In genomic region chr21:15729346-15729673, GRCh38 we compare ENCODE assay signal across 1 cellular context.
TF ChIP-seq lines count a peak whose summit lies in the region.

No MANE protein-coding gene starts in this region.

TF ChIP-seq in HepG2, 621 proteins besides CTCF, POLR2A, EP300 and RAD21 (continued from another document):
- TF ChIP-seq ETS1 (CRISPR knock-in tag; IDR thresholded peaks at IDR 0.05) (no peak), ZNF451 (CRISPR knock-in tag; IDR thresholded peaks at IDR 0.05) (no peak), RNF2 (conservative IDR thresholded peaks at IDR 0.05; ENCODE audit: low read depth) (peak; percentile 44), SYNCRIP (IDR thresholded peaks at IDR 0.05; ENCODE audit: insufficient read depth, low read depth, low read length) (no peak), WIZ (CRISPR knock-in tag; IDR thresholded peaks at IDR 0.05) (no peak), NKX3-1 (CRISPR knock-in tag; IDR thresholded peaks at IDR 0.05) (no peak), GTF2F1 (IDR thresholded peaks at IDR 0.05; ENCODE audit: low read length) (no peak), ARID5B (CRISPR knock-in tag; IDR thresholded peaks at IDR 0.05) (0 out of 2 replicates have a peak, but pooled peaks have one; percentile 19), AKNA (CRISPR knock-in tag; IDR thresholded peaks at IDR 0.05; ENCODE audit: borderline replicate concordance) (no peak), CHD4 (IDR thresholded peaks at IDR 0.05; ENCODE audit: borderline replicate concordance, low read length) (no peak), NR2F6 (IDR thresholded peaks at IDR 0.05) (no peak), NR2F6 (CRISPR knock-in tag; IDR thresholded peaks at IDR 0.05) (no peak), ASH2L (IDR thresholded peaks at IDR 0.05; ENCODE audit: insufficient read length, low read depth, low read length) (no peak), RARA (CRISPR knock-in tag; IDR thresholded peaks at IDR 0.05) (peak; percentile 40; the same call in 1 of the 2 replicates), HNRNPLL (IDR thresholded peaks at IDR 0.05; ENCODE audit: low read depth, low read length, poor library complexity, severe bottlenecking) (no peak), ZNF556 (CRISPR knock-in tag; IDR thresholded peaks at IDR 0.05; ENCODE audit: borderline replicate concordance) (no peak), SIN3A (IDR thresholded peaks at IDR 0.05; ENCODE audit: borderline replicate concordance, low read depth, low read length) (no peak), DMAP1 (CRISPR knock-in tag; IDR thresholded peaks at IDR 0.05) (0 out of 2 replicates have a peak, but pooled peaks have one; percentile 15), ZMAT3 (CRISPR knock-in tag; conservative IDR thresholded peaks at IDR 0.05) (no peak), ZNF354B (CRISPR knock-in tag; IDR thresholded peaks at IDR 0.05) (no peak), MLLT10 (CRISPR knock-in tag; IDR thresholded peaks at IDR 0.05) (no peak), DPF2 (CRISPR knock-in tag; IDR thresholded peaks at IDR 0.05; ENCODE audit: borderline replicate concordance, low read depth) (no peak), ZNF101 (CRISPR knock-in tag; IDR thresholded peaks at IDR 0.05; ENCODE audit: borderline replicate concordance, low read depth) (no peak), ONECUT2 (CRISPR knock-in tag; IDR thresholded peaks at IDR 0.05) (no peak), BCL6 (CRISPR knock-in tag; IDR thresholded peaks at IDR 0.05) (peak; percentile 98), KLF11 (CRISPR knock-in tag; IDR thresholded peaks at IDR 0.05) (no peak), ZNF530 (CRISPR knock-in tag; IDR thresholded peaks at IDR 0.05; ENCODE audit: low read depth) (no peak), SKI (IDR thresholded peaks at IDR 0.05; ENCODE audit: partially characterized antibody) (peak; percentile 15), LCORL (IDR thresholded peaks at IDR 0.05) (no peak), LCORL (CRISPR knock-in tag; IDR thresholded peaks at IDR 0.05) (0 out of 2 replicates have a peak, but pooled peaks have one; percentile 49)
- TF ChIP-seq, protein P1, sequence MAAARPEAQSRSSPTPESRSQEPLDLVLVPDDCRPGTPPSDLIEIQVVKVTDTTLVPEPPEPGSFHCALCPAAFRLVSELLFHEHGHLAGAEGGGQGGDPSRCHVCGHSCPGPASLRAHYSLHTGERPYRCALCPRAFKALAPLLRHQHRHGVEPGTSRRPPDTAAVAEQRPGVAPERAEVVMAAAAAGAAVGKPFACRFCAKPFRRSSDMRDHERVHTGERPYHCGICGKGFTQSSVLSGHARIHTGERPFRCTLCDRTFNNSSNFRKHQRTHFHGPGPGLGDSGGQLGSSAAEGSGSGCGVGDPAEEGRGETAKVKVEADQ (CRISPR knock-in tag; IDR thresholded peaks at IDR 0.05; ENCODE audit: borderline replicate concordance), result 0 out of 2 replicates have a peak, but pooled peaks have one; percentile 42
- TF ChIP-seq, protein P2, sequence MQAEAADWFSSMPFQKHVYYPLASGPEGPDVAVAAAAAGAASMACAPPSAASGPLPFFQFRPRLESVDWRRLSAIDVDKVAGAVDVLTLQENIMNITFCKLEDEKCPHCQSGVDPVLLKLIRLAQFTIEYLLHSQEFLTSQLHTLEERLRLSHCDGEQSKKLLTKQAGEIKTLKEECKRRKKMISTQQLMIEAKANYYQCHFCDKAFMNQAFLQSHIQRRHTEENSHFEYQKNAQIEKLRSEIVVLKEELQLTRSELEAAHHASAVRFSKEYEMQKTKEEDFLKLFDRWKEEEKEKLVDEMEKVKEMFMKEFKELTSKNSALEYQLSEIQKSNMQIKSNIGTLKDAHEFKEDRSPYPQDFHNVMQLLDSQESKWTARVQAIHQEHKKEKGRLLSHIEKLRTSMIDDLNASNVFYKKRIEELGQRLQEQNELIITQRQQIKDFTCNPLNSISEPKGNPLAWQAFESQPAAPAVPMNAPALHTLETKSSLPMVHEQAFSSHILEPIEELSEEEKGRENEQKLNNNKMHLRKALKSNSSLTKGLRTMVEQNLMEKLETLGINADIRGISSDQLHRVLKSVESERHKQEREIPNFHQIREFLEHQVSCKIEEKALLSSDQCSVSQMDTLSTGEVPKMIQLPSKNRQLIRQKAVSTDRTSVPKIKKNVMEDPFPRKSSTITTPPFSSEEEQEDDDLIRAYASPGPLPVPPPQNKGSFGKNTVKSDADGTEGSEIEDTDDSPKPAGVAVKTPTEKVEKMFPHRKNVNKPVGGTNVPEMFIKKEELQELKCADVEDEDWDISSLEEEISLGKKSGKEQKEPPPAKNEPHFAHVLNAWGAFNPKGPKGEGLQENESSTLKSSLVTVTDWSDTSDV (CRISPR knock-in tag; IDR thresholded peaks at IDR 0.05), result no peak
TF ChIP-seq in HepG2: peak in this region for 8.
